ENCODE assay signal across 17 cellular contexts in the genomic region with DNA sequence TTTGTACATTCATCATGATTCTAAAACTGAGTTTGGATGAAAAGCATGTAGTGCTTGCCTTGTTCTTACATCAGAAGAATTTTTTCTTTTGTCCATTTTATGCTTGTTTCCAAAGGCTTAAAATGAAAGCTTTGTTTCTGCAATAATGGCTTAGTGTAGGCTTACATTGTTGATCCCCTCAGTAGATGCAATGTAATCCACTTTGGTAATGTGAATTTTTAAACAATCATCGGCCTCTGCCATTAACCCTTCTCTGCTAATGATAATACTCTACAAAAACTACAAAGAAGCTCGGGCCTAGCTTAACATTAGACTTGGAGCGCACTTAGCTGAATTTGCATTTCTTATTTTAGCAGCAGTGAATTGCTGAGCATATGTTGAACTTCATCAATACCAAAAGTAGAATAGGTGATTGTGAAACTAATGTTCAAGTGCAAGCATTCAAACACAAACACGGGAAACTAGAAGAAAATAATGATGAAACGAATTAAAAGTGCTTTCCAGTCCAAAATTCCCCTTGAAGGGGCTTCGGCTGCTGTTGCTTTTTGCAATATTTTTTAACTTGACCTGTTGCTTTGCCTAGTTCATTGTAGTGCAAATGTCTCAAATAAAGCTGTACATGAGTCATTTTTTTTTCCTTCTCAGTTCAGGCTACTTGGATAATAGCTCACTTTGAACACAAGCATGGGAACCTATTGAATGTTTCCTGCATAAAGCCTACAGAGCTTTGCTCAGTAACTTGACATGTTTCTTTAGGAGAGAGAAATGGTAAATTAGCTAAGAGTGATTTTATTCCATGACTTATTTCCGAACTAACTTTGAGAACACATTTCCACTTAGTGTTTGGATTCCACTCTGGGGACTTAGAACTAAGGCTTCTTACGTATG.
DNase-seq lines count a peak whose midpoint lies in the region; ATAC-seq and TF ChIP-seq lines count a peak whose summit lies in the region.
"Had no signal": no experiment of that assay in that cellular context is flagged by ENCODE, and none has a peak within 500 bp of the region (broad histone marks: within the 10 kb centered on the region; RNA-seq: fewer than 3 reads in every experiment).

No MANE protein-coding gene starts in this region.

- H3K4me1 Mint-ChIP-seq in activated T-helper 1 cell treated with anti-CD3 and anti-CD28 coated beads, Interleukin-12 subunit alpha, Interleukin-12 subunit beta, Interleukin-2, Interleukin-4 antibody, amounts not matched to agents 30 ng/mL and 10 ng/mL and 1 ng/mL, durations not matched to agents 14 hours and 24 hours and 36 hours (ENCODE audit: low read depth), result no peaks in the 10 kb centered on the region
- H3K4me1 Mint-ChIP-seq in stimulated activated memory B cell treated with anti-CD40 and anti-IgM and Interleukin-4, amounts not matched to agents 10 μg/mL and 1 μg/mL and 100 μg/mL, for 72 hours, result no peaks in the 10 kb centered on the region
- H3K4me1 Mint-ChIP-seq: activated naive CD8-positive, alpha-beta T cell treated with anti-CD3 and anti-CD28 coated beads, Interleukin-2, amount 10 ng/mL, durations not matched to agents 7 days and 5 days had no signal

- TF ChIP-seq CTCF in MM.1S (IDR thresholded peaks at IDR 0.05; ENCODE audit: low read length), result no peak
- TF ChIP-seq CTCF in fibroblast of lung (conservative IDR thresholded peaks at IDR 0.05 in 1 of 2, IDR thresholded peaks at IDR 0.05 in 1 of 2; ENCODE audit: low read depth in 1 of 2, low read length in 2 of 2), result no peak

- peaks cover 23% of the 10 kb centered on the region for H3K4me1 ChIP-seq in MM.1S (ENCODE audit: low read length)
- peaks cover 12% of the 10 kb centered on the region for H3K4me1 ChIP-seq in fibroblast of lung (ENCODE audit: control insufficient read depth, extremely low read depth, insufficient read depth, low read length)
- H3K4me1 ChIP-seq in neuron (ENCODE audit: insufficient read depth, low read length), result peaks cover 46% of the 10 kb centered on the region
- H3K4me1 ChIP-seq: BE2C, parathyroid adenoma had no signal

- H2AFZ ChIP-seq in MM.1S (ENCODE audit: low read length) (peak overlapping the region; percentile 74), fibroblast of lung (ENCODE audit: low read length) (peak overlapping the region; percentile 38), neuron (ENCODE audit: low read depth, low read length) (peak overlapping the region; percentile 43)
- H2AFZ ChIP-seq: parathyroid adenoma had no signal

- H3K4me3 Mint-ChIP-seq in activated T-helper 1 cell treated with anti-CD3 and anti-CD28 coated beads, Interleukin-12 subunit alpha, Interleukin-12 subunit beta, Interleukin-2, Interleukin-4 antibody, amounts not matched to agents 30 ng/mL and 10 ng/mL and 1 ng/mL, durations not matched to agents 14 hours and 24 hours and 36 hours, result no peak overlapping the region
- H3K4me3 Mint-ChIP-seq in stimulated activated memory B cell treated with anti-CD40 and anti-IgM and Interleukin-4, amounts not matched to agents 10 μg/mL and 1 μg/mL and 100 μg/mL, for 72 hours, result no peak overlapping the region
- H3K4me3 Mint-ChIP-seq: activated naive CD8-positive, alpha-beta T cell treated with anti-CD3 and anti-CD28 coated beads, Interleukin-2, amount 10 ng/mL, durations not matched to agents 7 days and 5 days had no signal

- peaks cover 11% of the 10 kb centered on the region for H3F3A ChIP-seq in MM.1S (ENCODE audit: insufficient read depth, low read length)

- intact Hi-C loops in activated T-helper 1 cell treated with anti-CD3 and anti-CD28 coated beads, Interleukin-12 subunit alpha, Interleukin-12 subunit beta, Interleukin-2, Interleukin-4 antibody, amounts not matched to agents 30 ng/mL and 10 ng/mL and 1 ng/mL, durations not matched to agents 14 hours and 24 hours and 36 hours (cut with micrococcal nuclease), result no loop called here

- peak overlapping the region; percentile 43 for H3K4me3 ChIP-seq in MM.1S (ENCODE audit: low read length)
- H3K4me3 ChIP-seq in fibroblast of lung (replicated peaks in 1 of 4; ENCODE audit: control extremely low read depth in 1 of 4, insufficient read depth in 1 of 4, low read depth in 3 of 4, low read length in 4 of 4), result peak overlapping the region in 3 of 4 experiments; percentile 5 to 31 (median 16)
- peak overlapping the region; percentile 31 for H3K4me3 ChIP-seq in neuron (ENCODE audit: low read length)

- H3K36me3 Mint-ChIP-seq in activated T-helper 1 cell treated with anti-CD3 and anti-CD28 coated beads, Interleukin-12 subunit alpha, Interleukin-12 subunit beta, Interleukin-2, Interleukin-4 antibody, amounts not matched to agents 30 ng/mL and 10 ng/mL and 1 ng/mL, durations not matched to agents 14 hours and 24 hours and 36 hours (ENCODE audit: low read depth), result no peaks in the 10 kb centered on the region
- no peaks in the 10 kb centered on the region for H3K36me3 Mint-ChIP-seq in stimulated activated memory B cell treated with anti-CD40 and anti-IgM and Interleukin-4, amounts not matched to agents 10 μg/mL and 1 μg/mL and 100 μg/mL, for 72 hours
- H3K36me3 Mint-ChIP-seq: activated naive CD8-positive, alpha-beta T cell treated with anti-CD3 and anti-CD28 coated beads, Interleukin-2, amount 10 ng/mL, durations not matched to agents 7 days and 5 days had no signal

- no peaks in the 10 kb centered on the region for H4K20me1 ChIP-seq in MM.1S (ENCODE audit: insufficient read depth, low read length)
- H4K20me1 ChIP-seq in fibroblast of lung (ENCODE audit: control insufficient read depth, extremely low read depth, insufficient read depth, low read length), result no peaks in the 10 kb centered on the region

- H3K79me2 ChIP-seq in MM.1S (ENCODE audit: low read length) (no peaks in the 10 kb centered on the region), fibroblast of lung (ENCODE audit: control insufficient read depth, insufficient read depth, low read length) (no peaks in the 10 kb centered on the region)
- H3K79me2 ChIP-seq: parathyroid adenoma had no signal

- H3K36me3 ChIP-seq in MM.1S (replicated peaks; ENCODE audit: insufficient read depth, low read length) (no peaks in the 10 kb centered on the region), fibroblast of lung (ENCODE audit: control insufficient read depth, insufficient read depth, low read length) (no peaks in the 10 kb centered on the region), neuron (ENCODE audit: insufficient read depth, low read length) (no peaks in the 10 kb centered on the region)
- H3K36me3 ChIP-seq: BE2C had no signal

- H3K27me3 ChIP-seq in MM.1S (replicated peaks; ENCODE audit: insufficient read depth, low read length) (no peaks in the 10 kb centered on the region), fibroblast of lung (ENCODE audit: control insufficient read depth, insufficient read depth, low read length) (no peaks in the 10 kb centered on the region), neuron (ENCODE audit: insufficient read depth, low read length) (no peaks in the 10 kb centered on the region)

- DNase-seq in EH (ENCODE audit: low read depth) (peak; percentile 29), MM.1S (peak; percentile 73), fibroblast of lung (ENCODE audit: low read depth in 2 of 2) (peak in 1 of 2 donors; percentile 53), DMS53 (lab: John Stamatoyannopoulos, UW) (no peak), NAMALWA (ENCODE audit: low spot score) (no peak)
- DNase-seq in activated T-helper 1 cell treated with anti-CD3 and anti-CD28 coated beads, Interleukin-12 subunit alpha, Interleukin-12 subunit beta, Interleukin-2, Interleukin-4 antibody, amounts not matched to agents 30 ng/mL and 10 ng/mL and 1 ng/mL, durations not matched to agents 14 hours and 24 hours and 36 hours (ENCODE audit: low spot score), result no peak
- DNase-seq: activated naive CD8-positive, alpha-beta T cell treated with anti-CD3 and anti-CD28 coated beads, Interleukin-2, amount 10 ng/mL, durations not matched to agents 7 days and 5 days; BE2C; DND-41; GOT3; mammary epithelial cell; PC-3; SW 1271 had no signal

- no peaks in the 10 kb centered on the region for H3K9me3 Mint-ChIP-seq in activated T-helper 1 cell treated with anti-CD3 and anti-CD28 coated beads, Interleukin-12 subunit alpha, Interleukin-12 subunit beta, Interleukin-2, Interleukin-4 antibody, amounts not matched to agents 30 ng/mL and 10 ng/mL and 1 ng/mL, durations not matched to agents 14 hours and 24 hours and 36 hours
- H3K9me3 Mint-ChIP-seq in stimulated activated memory B cell treated with anti-CD40 and anti-IgM and Interleukin-4, amounts not matched to agents 10 μg/mL and 1 μg/mL and 100 μg/mL, for 72 hours, result peaks cover 2% of the 10 kb centered on the region

- H3K9me3 ChIP-seq in MM.1S (replicated peaks; ENCODE audit: insufficient read depth, low read length) (no peaks in the 10 kb centered on the region), fibroblast of lung (ENCODE audit: control insufficient read depth, insufficient read depth, low read depth, low read length) (no peaks in the 10 kb centered on the region), neuron (ENCODE audit: low read length) (no peaks in the 10 kb centered on the region)
- H3K9me3 ChIP-seq: BE2C had no signal

- peak overlapping the region; percentile 42 for H3K9ac ChIP-seq in MM.1S (ENCODE audit: low read length)
- no peak overlapping the region for H3K9ac ChIP-seq in fibroblast of lung (ENCODE audit: insufficient read depth, low read length)
- H3K9ac ChIP-seq: parathyroid adenoma had no signal

- H3K4me2 ChIP-seq in MM.1S (ENCODE audit: low read depth, low read length), result peak overlapping the region; percentile 82
- H3K4me2 ChIP-seq in fibroblast of lung (ENCODE audit: extremely low read depth, insufficient read depth, low read length), result peak overlapping the region; percentile 80

- no peaks in the 10 kb centered on the region for H3K27me3 Mint-ChIP-seq in activated T-helper 1 cell treated with anti-CD3 and anti-CD28 coated beads, Interleukin-12 subunit alpha, Interleukin-12 subunit beta, Interleukin-2, Interleukin-4 antibody, amounts not matched to agents 30 ng/mL and 10 ng/mL and 1 ng/mL, durations not matched to agents 14 hours and 24 hours and 36 hours (ENCODE audit: insufficient read depth)
- no peaks in the 10 kb centered on the region for H3K27me3 Mint-ChIP-seq in stimulated activated memory B cell treated with anti-CD40 and anti-IgM and Interleukin-4, amounts not matched to agents 10 μg/mL and 1 μg/mL and 100 μg/mL, for 72 hours
- H3K27me3 Mint-ChIP-seq: activated naive CD8-positive, alpha-beta T cell treated with anti-CD3 and anti-CD28 coated beads, Interleukin-2, amount 10 ng/mL, durations not matched to agents 7 days and 5 days had no signal

- H3K27ac ChIP-seq in MM.1S (ENCODE audit: low read length), result peak overlapping the region; percentile 76
- H3K27ac ChIP-seq in fibroblast of lung (ENCODE audit: insufficient read depth, low read length), result peak overlapping the region; percentile 16
- H3K27ac ChIP-seq: parathyroid adenoma had no signal

- ATAC-seq in stimulated activated memory B cell treated with anti-CD40 and anti-IgM and Interleukin-4, amounts not matched to agents 10 μg/mL and 1 μg/mL and 100 μg/mL, for 72 hours, result no peak
- ATAC-seq: activated CD4-positive, CD25-positive, alpha-beta regulatory T cell treated with anti-CD3 and anti-CD28 coated beads, Interleukin-2, amount 50 U/mL, for 24 hours; PC-3 had no signal

- H3K27ac Mint-ChIP-seq in activated T-helper 1 cell treated with anti-CD3 and anti-CD28 coated beads, Interleukin-12 subunit alpha, Interleukin-12 subunit beta, Interleukin-2, Interleukin-4 antibody, amounts not matched to agents 30 ng/mL and 10 ng/mL and 1 ng/mL, durations not matched to agents 14 hours and 24 hours and 36 hours, result no peak overlapping the region
- no peak overlapping the region for H3K27ac Mint-ChIP-seq in stimulated activated memory B cell treated with anti-CD40 and anti-IgM and Interleukin-4, amounts not matched to agents 10 μg/mL and 1 μg/mL and 100 μg/mL, for 72 hours
- H3K27ac Mint-ChIP-seq: activated naive CD8-positive, alpha-beta T cell treated with anti-CD3 and anti-CD28 coated beads, Interleukin-2, amount 10 ng/mL, durations not matched to agents 7 days and 5 days had no signal

- no peaks in the 10 kb centered on the region for H3K9me2 ChIP-seq in MM.1S (replicated peaks; ENCODE audit: insufficient read depth, low read length)

Comparison
In these comparisons a context has a peak if more than half of its experiments do, and no peak if none do; other contexts are left out.
1. DNase-seq: peak in EH (single experiment) and MM.1S (single experiment); none in DMS53 (single experiment), activated T-helper 1 cell treated with anti-CD3 and anti-CD28 coated beads, Interleukin-12 subunit alpha, Interleukin-12 subunit beta, Interleukin-2, Interleukin-4 antibody, amounts not matched to agents 30 ng/mL and 10 ng/mL and 1 ng/mL, durations not matched to agents 14 hours and 24 hours and 36 hours (single experiment) and NAMALWA (single experiment).
2. Peak in every context shown above with its lines, with median percentiles within 50 percentile points of each other: H2AFZ ChIP-seq and H3K4me3 ChIP-seq.